ENCODE assay signal across 2 cellular contexts in the genomic region with DNA sequence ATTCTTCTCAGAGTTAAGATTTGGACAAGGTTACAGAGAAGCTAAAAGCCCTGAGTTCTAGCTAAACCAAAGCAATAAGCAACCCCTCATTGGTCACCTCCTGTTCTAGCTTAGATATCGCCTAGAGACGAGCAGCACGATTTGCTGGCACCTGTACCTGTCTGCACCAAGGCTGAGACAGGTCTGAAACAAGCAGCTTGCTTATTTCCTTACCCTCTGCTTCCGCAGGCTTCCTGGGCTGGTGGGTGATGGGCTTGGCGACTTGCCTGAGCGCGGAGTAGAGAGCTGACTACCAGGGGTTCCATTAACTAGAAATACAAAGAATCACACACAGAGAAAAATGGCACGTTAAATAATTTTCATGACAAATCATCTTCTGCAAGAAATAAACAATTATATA.
TF ChIP-seq lines count a peak whose summit lies in the region.

No MANE protein-coding gene starts in this region.

TF ChIP-seq in GM23338, 12 proteins besides CTCF, POLR2A, EP300 and RAD21 (continued from another document):
- TF ChIP-seq, protein P1, sequence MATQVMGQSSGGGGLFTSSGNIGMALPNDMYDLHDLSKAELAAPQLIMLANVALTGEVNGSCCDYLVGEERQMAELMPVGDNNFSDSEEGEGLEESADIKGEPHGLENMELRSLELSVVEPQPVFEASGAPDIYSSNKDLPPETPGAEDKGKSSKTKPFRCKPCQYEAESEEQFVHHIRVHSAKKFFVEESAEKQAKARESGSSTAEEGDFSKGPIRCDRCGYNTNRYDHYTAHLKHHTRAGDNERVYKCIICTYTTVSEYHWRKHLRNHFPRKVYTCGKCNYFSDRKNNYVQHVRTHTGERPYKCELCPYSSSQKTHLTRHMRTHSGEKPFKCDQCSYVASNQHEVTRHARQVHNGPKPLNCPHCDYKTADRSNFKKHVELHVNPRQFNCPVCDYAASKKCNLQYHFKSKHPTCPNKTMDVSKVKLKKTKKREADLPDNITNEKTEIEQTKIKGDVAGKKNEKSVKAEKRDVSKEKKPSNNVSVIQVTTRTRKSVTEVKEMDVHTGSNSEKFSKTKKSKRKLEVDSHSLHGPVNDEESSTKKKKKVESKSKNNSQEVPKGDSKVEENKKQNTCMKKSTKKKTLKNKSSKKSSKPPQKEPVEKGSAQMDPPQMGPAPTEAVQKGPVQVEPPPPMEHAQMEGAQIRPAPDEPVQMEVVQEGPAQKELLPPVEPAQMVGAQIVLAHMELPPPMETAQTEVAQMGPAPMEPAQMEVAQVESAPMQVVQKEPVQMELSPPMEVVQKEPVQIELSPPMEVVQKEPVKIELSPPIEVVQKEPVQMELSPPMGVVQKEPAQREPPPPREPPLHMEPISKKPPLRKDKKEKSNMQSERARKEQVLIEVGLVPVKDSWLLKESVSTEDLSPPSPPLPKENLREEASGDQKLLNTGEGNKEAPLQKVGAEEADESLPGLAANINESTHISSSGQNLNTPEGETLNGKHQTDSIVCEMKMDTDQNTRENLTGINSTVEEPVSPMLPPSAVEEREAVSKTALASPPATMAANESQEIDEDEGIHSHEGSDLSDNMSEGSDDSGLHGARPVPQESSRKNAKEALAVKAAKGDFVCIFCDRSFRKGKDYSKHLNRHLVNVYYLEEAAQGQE (IDR thresholded peaks at IDR 0.05; ENCODE audit: unreplicated experiment) = no peak
- TF ChIP-seq ZNF331 (CRISPR knock-in tag; IDR thresholded peaks at IDR 0.05; ENCODE audit: low read depth) (no peak), JUNB (IDR thresholded peaks at IDR 0.05; ENCODE audit: unreplicated experiment) (no peak)
- TF ChIP-seq, protein P2, sequence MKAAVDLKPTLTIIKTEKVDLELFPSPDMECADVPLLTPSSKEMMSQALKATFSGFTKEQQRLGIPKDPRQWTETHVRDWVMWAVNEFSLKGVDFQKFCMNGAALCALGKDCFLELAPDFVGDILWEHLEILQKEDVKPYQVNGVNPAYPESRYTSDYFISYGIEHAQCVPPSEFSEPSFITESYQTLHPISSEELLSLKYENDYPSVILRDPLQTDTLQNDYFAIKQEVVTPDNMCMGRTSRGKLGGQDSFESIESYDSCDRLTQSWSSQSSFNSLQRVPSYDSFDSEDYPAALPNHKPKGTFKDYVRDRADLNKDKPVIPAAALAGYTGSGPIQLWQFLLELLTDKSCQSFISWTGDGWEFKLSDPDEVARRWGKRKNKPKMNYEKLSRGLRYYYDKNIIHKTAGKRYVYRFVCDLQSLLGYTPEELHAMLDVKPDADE (IDR thresholded peaks at IDR 0.05) = no peak

TF ChIP-seq in WTC11, 78 proteins besides CTCF, POLR2A, EP300 and RAD21 (continued from another document):
- TF ChIP-seq, protein P3, sequence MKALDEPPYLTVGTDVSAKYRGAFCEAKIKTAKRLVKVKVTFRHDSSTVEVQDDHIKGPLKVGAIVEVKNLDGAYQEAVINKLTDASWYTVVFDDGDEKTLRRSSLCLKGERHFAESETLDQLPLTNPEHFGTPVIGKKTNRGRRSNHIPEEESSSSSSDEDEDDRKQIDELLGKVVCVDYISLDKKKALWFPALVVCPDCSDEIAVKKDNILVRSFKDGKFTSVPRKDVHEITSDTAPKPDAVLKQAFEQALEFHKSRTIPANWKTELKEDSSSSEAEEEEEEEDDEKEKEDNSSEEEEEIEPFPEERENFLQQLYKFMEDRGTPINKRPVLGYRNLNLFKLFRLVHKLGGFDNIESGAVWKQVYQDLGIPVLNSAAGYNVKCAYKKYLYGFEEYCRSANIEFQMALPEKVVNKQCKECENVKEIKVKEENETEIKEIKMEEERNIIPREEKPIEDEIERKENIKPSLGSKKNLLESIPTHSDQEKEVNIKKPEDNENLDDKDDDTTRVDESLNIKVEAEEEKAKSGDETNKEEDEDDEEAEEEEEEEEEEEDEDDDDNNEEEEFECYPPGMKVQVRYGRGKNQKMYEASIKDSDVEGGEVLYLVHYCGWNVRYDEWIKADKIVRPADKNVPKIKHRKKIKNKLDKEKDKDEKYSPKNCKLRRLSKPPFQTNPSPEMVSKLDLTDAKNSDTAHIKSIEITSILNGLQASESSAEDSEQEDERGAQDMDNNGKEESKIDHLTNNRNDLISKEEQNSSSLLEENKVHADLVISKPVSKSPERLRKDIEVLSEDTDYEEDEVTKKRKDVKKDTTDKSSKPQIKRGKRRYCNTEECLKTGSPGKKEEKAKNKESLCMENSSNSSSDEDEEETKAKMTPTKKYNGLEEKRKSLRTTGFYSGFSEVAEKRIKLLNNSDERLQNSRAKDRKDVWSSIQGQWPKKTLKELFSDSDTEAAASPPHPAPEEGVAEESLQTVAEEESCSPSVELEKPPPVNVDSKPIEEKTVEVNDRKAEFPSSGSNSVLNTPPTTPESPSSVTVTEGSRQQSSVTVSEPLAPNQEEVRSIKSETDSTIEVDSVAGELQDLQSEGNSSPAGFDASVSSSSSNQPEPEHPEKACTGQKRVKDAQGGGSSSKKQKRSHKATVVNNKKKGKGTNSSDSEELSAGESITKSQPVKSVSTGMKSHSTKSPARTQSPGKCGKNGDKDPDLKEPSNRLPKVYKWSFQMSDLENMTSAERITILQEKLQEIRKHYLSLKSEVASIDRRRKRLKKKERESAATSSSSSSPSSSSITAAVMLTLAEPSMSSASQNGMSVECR (CRISPR knock-in tag; IDR thresholded peaks at IDR 0.05; ENCODE audit: borderline replicate concordance) = no peak
- TF ChIP-seq, protein P4, sequence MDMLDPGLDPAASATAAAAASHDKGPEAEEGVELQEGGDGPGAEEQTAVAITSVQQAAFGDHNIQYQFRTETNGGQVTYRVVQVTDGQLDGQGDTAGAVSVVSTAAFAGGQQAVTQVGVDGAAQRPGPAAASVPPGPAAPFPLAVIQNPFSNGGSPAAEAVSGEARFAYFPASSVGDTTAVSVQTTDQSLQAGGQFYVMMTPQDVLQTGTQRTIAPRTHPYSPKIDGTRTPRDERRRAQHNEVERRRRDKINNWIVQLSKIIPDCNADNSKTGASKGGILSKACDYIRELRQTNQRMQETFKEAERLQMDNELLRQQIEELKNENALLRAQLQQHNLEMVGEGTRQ (CRISPR knock-in tag; IDR thresholded peaks at IDR 0.05) = no peak
- TF ChIP-seq TP53 (CRISPR knock-in tag; IDR thresholded peaks at IDR 0.05) = no peak
- TF ChIP-seq, protein P5, sequence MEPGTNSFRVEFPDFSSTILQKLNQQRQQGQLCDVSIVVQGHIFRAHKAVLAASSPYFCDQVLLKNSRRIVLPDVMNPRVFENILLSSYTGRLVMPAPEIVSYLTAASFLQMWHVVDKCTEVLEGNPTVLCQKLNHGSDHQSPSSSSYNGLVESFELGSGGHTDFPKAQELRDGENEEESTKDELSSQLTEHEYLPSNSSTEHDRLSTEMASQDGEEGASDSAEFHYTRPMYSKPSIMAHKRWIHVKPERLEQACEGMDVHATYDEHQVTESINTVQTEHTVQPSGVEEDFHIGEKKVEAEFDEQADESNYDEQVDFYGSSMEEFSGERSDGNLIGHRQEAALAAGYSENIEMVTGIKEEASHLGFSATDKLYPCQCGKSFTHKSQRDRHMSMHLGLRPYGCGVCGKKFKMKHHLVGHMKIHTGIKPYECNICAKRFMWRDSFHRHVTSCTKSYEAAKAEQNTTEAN (CRISPR knock-in tag; IDR thresholded peaks at IDR 0.05) = no peak
- TF ChIP-seq NR2C2 (CRISPR knock-in tag; IDR thresholded peaks at IDR 0.05) = no peak
- no peak for TF ChIP-seq JUN (CRISPR knock-in tag; IDR thresholded peaks at IDR 0.05)
- TF ChIP-seq, protein P6, sequence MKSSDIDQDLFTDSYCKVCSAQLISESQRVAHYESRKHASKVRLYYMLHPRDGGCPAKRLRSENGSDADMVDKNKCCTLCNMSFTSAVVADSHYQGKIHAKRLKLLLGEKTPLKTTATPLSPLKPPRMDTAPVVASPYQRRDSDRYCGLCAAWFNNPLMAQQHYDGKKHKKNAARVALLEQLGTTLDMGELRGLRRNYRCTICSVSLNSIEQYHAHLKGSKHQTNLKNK (CRISPR knock-in tag; IDR thresholded peaks at IDR 0.05) = no peak
- TF ChIP-seq, protein P7, sequence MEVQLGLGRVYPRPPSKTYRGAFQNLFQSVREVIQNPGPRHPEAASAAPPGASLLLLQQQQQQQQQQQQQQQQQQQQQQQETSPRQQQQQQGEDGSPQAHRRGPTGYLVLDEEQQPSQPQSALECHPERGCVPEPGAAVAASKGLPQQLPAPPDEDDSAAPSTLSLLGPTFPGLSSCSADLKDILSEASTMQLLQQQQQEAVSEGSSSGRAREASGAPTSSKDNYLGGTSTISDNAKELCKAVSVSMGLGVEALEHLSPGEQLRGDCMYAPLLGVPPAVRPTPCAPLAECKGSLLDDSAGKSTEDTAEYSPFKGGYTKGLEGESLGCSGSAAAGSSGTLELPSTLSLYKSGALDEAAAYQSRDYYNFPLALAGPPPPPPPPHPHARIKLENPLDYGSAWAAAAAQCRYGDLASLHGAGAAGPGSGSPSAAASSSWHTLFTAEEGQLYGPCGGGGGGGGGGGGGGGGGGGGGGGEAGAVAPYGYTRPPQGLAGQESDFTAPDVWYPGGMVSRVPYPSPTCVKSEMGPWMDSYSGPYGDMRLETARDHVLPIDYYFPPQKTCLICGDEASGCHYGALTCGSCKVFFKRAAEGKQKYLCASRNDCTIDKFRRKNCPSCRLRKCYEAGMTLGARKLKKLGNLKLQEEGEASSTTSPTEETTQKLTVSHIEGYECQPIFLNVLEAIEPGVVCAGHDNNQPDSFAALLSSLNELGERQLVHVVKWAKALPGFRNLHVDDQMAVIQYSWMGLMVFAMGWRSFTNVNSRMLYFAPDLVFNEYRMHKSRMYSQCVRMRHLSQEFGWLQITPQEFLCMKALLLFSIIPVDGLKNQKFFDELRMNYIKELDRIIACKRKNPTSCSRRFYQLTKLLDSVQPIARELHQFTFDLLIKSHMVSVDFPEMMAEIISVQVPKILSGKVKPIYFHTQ (CRISPR knock-in tag; IDR thresholded peaks at IDR 0.05) = no peak
- TF ChIP-seq SP1 (CRISPR knock-in tag; conservative IDR thresholded peaks at IDR 0.05) = no peak
- no peak for TF ChIP-seq GABPB1 (CRISPR knock-in tag; IDR thresholded peaks at IDR 0.05)
- no peak for TF ChIP-seq NFYB (CRISPR knock-in tag; conservative IDR thresholded peaks at IDR 0.05; ENCODE audit: low read depth)
TF ChIP-seq in WTC11: peak in this region for 0.
